Comparison of ENCODE assay signal across 15 cellular contexts in genomic region chr12:90622431-90622830, GRCh38.
A peak's percentile ranks its signal among the peaks of the same experiment; 100 is the strongest.
DNase-seq lines count a peak whose midpoint lies in the region; ATAC-seq and TF ChIP-seq lines count a peak whose summit lies in the region.
"Had no signal": no experiment of that assay in that cellular context is flagged by ENCODE, and none has a peak within 500 bp of the region (broad histone marks: within the 10 kb centered on the region; RNA-seq: fewer than 3 reads in every experiment).

No MANE protein-coding gene starts in this region.

- DNase-seq in GM23338 (ENCODE audit: low spot score) = no peak
- DNase-seq in RPMI7951 (ENCODE audit: low read depth) = peak; percentile 1
- no peak for DNase-seq in endodermal cell
- DNase-seq in mesothelial cell of epicardium (ENCODE audit: low spot score in 2 of 2, unreplicated experiment in 2 of 2) = no peak
- DNase-seq in RWPE1 (ENCODE audit: low spot score) = no peak
- DNase-seq in mucosa of descending colon = no peak
- no peak for DNase-seq in stimulated activated CD4-positive, alpha-beta T cell treated with anti-CD3 and anti-CD28 coated beads, Interleukin-4, amount 100 ng/mL, for 4 hours
- DNase-seq: activated CD4-positive, alpha-beta memory T cell treated with anti-CD3 and anti-CD28 coated beads, Interleukin-2, amount 10 ng/mL, durations not matched to agents 7 days and 5 days; DMS 273 treated with DMSO at 0.1 percent for 48 hours; Karpas-422; left lung; NCI-H1417; stimulated activated CD4-positive, alpha-beta T cell treated with anti-CD3 and anti-CD28 coated beads, Interleukin-2, amount 100 ng/mL, for 24 hours; testis had no signal

- no peaks in the 10 kb centered on the region for H4K20me1 ChIP-seq in GM23338 (replicated peaks; ENCODE audit: insufficient read depth)

- H3K4me3 Mint-ChIP-seq in GM23338 (no peak overlapping the region), endodermal cell (no peak overlapping the region), mesothelial cell of epicardium (no peak overlapping the region)
- H3K4me3 Mint-ChIP-seq: activated CD4-positive, alpha-beta memory T cell treated with anti-CD3 and anti-CD28 coated beads, Interleukin-2, amount 10 ng/mL, durations not matched to agents 7 days and 5 days had no signal

- H2AFZ ChIP-seq in GM23338 = no peak overlapping the region; the same call in 1 of the 2 replicates

- H3K9ac ChIP-seq in endodermal cell (ENCODE audit: extremely low read depth, low read length, poor library complexity, severe bottlenecking) = no peak overlapping the region

- no peaks in the 10 kb centered on the region for H3K9me3 ChIP-seq in endodermal cell (ENCODE audit: control insufficient read depth, low read length)
- H3K9me3 ChIP-seq in mucosa of descending colon = no peaks in the 10 kb centered on the region
- H3K9me3 ChIP-seq: left lung, testis had no signal

- H3K36me3 Mint-ChIP-seq in GM23338 (ENCODE audit: low read depth) (no peaks in the 10 kb centered on the region), endodermal cell (ENCODE audit: low read depth) (no peaks in the 10 kb centered on the region), mesothelial cell of epicardium (no peaks in the 10 kb centered on the region)

- H3K4me3 ChIP-seq in GM23338 (no peak overlapping the region), endodermal cell (ENCODE audit: low read length) (peak overlapping the region; percentile 26), mucosa of descending colon (no peak overlapping the region)
- H3K4me3 ChIP-seq: left lung, testis had no signal

- H3K4me1 ChIP-seq in GM23338 (ENCODE audit: insufficient read depth) = no peaks in the 10 kb centered on the region
- peaks cover 3% of the 10 kb centered on the region for H3K4me1 ChIP-seq in endodermal cell (ENCODE audit: control insufficient read depth, insufficient read depth, low read length)
- H3K4me1 ChIP-seq in mucosa of descending colon (ENCODE audit: low read depth) = no peaks in the 10 kb centered on the region
- H3K4me1 ChIP-seq: left lung, testis had no signal

- H3K36me3 ChIP-seq in GM23338 (ENCODE audit: insufficient read depth) (no peaks in the 10 kb centered on the region), endodermal cell (ENCODE audit: control insufficient read depth, insufficient read depth, low read length) (no peaks in the 10 kb centered on the region), mucosa of descending colon (ENCODE audit: low read depth) (no peaks in the 10 kb centered on the region)
- H3K36me3 ChIP-seq: left lung had no signal

- CTCF ChIA-PET in RWPE1 (lab: Yijun Ruan, JAX) = interaction anchor here (0.6 kb wide), 1 partner anchor 166 kb away, joined by 3 read pairs; no protein-coding TSS in a partner anchor

- no peaks in the 10 kb centered on the region for H3K79me2 ChIP-seq in GM23338 (replicated peaks; ENCODE audit: insufficient read depth)

- intact Hi-C loops in mucosa of descending colon (cut with DNase I, micrococcal nuclease) = no loop called here

- H3K9me3 Mint-ChIP-seq in GM23338 (no peaks in the 10 kb centered on the region), endodermal cell (no peaks in the 10 kb centered on the region), mesothelial cell of epicardium (no peaks in the 10 kb centered on the region)
- H3K9me3 Mint-ChIP-seq: activated CD4-positive, alpha-beta memory T cell treated with anti-CD3 and anti-CD28 coated beads, Interleukin-2, amount 10 ng/mL, durations not matched to agents 7 days and 5 days had no signal

- H3K27ac Mint-ChIP-seq in GM23338 (peak overlapping the region; percentile 57), endodermal cell (peak overlapping the region; percentile 52), mesothelial cell of epicardium (peak overlapping the region; percentile 6)
- H3K27ac Mint-ChIP-seq: activated CD4-positive, alpha-beta memory T cell treated with anti-CD3 and anti-CD28 coated beads, Interleukin-2, amount 10 ng/mL, durations not matched to agents 7 days and 5 days had no signal

- no peaks in the 10 kb centered on the region for H3K27me3 ChIP-seq in GM23338 (ENCODE audit: insufficient read depth)
- no peaks in the 10 kb centered on the region for H3K27me3 ChIP-seq in endodermal cell (ENCODE audit: control insufficient read depth, insufficient read depth, low read length, poor library complexity, severe bottlenecking)
- H3K27me3 ChIP-seq: left lung, testis had no signal

- H3F3A ChIP-seq in GM23338 (replicated peaks; ENCODE audit: low read depth) = no peaks in the 10 kb centered on the region

- no peak for ATAC-seq in GM23338
- ATAC-seq in mucosa of descending colon = no peak
- ATAC-seq in GM21447 (IDR thresholded peaks at IDR 0.05; ENCODE audit: unreplicated experiment) = no peak
- ATAC-seq: left lung had no signal

- TF ChIP-seq CTCF in GM23338 (conservative IDR thresholded peaks at IDR 0.05; ENCODE audit: low read depth in 2 of 2) (no peak), endodermal cell (conservative IDR thresholded peaks at IDR 0.05) (no peak), mesothelial cell of epicardium (IDR thresholded peaks at IDR 0.05; ENCODE audit: unreplicated experiment) (no peak), RWPE1 (conservative IDR thresholded peaks at IDR 0.05; ENCODE audit: low read depth) (no peak), mucosa of descending colon (IDR thresholded peaks at IDR 0.05) (no peak)

- H3K4me1 Mint-ChIP-seq in GM23338 = peaks cover 4% of the 10 kb centered on the region; the same call in 2 of the 3 replicates
- peaks cover 10% of the 10 kb centered on the region for H3K4me1 Mint-ChIP-seq in endodermal cell
- H3K4me1 Mint-ChIP-seq in mesothelial cell of epicardium = peaks cover 7% of the 10 kb centered on the region
- H3K4me1 Mint-ChIP-seq: activated CD4-positive, alpha-beta memory T cell treated with anti-CD3 and anti-CD28 coated beads, Interleukin-2, amount 10 ng/mL, durations not matched to agents 7 days and 5 days had no signal

- POLR2A ChIA-PET in RWPE1 (lab: Yijun Ruan, JAX; ENCODE audit: low non-redundant PET) = no interaction called here

- H3K4me2 ChIP-seq in GM23338 = no peak overlapping the region

- H3K27ac ChIP-seq in GM23338 (ENCODE audit: low read depth) (no peak overlapping the region), endodermal cell (ENCODE audit: low read depth, low read length) (no peak overlapping the region), RWPE1 (no peak overlapping the region)
- H3K27ac ChIP-seq: left lung, testis had no signal

- 96% methylated on average over 3 of the region's 3 CpGs; no CpG with 5 or more reads in 1 of the 2 experiments for WGBS in endodermal cell (ENCODE audit: insufficient coverage in 1 of 2, insufficient read length in 1 of 2), 2 experiments

- H3K27me3 Mint-ChIP-seq in GM23338 (ENCODE audit: insufficient read depth, low read depth, poor library complexity) (no peaks in the 10 kb centered on the region), endodermal cell (ENCODE audit: insufficient read depth) (no peaks in the 10 kb centered on the region), mesothelial cell of epicardium (ENCODE audit: low read depth) (no peaks in the 10 kb centered on the region)
- H3K27me3 Mint-ChIP-seq: activated CD4-positive, alpha-beta memory T cell treated with anti-CD3 and anti-CD28 coated beads, Interleukin-2, amount 10 ng/mL, durations not matched to agents 7 days and 5 days had no signal

- H3K9me2 ChIP-seq in GM23338 (ENCODE audit: insufficient read depth) = no peaks in the 10 kb centered on the region; the same call in 1 of the 2 replicates

TF ChIP-seq in GM23338, 12 proteins besides CTCF, POLR2A, EP300 and RAD21 (continues in another document):
- no peak for TF ChIP-seq EZH2 (IDR thresholded peaks at IDR 0.05; ENCODE audit: low read depth, unreplicated experiment)

Comparison
In these comparisons a context has a peak if more than half of its experiments do, and no peak if none do; other contexts are left out.
1. H3K27ac Mint-ChIP-seq: peak in every context shown above with its lines; median percentile 57 in GM23338; 52 in endodermal cell; 6 in mesothelial cell of epicardium.